ENCODE assay signal across 8 cellular contexts in genomic region chr15:77910030-77910911, GRCh38.
DNase-seq lines count a peak whose midpoint lies in the region; ATAC-seq and TF ChIP-seq lines count a peak whose summit lies in the region.
"Not testable (repeated sequence)": the region's sequence is repeated elsewhere in the genome, so short reads cannot be mapped to it uniquely, and the experiment has no call there.

No MANE protein-coding gene starts in this region.

- peak overlapping the region; percentile 79 for H3K4me3 Mint-ChIP-seq in activated CD8-positive, alpha-beta T cell treated with anti-CD3 and anti-CD28 coated beads for 36 hours
- H3K4me3 Mint-ChIP-seq in stimulated activated naive CD8-positive, alpha-beta T cell treated with anti-CD3 and anti-CD28 coated beads, Interleukin-15, amount 100 ng/mL, for 72 hours, result peak overlapping the region; percentile 59 to 61

- H3K27me3 ChIP-seq in DOHH2 (ENCODE audit: control insufficient read depth, low read length), result not testable (repeated sequence)

- H3K9me2 ChIP-seq in DOHH2 (replicated peaks; ENCODE audit: control insufficient read depth, low read length); OCI-LY7 (ENCODE audit: insufficient read depth, low read length): not testable (repeated sequence)

- not testable (repeated sequence) for H4K20me1 ChIP-seq in DOHH2 (ENCODE audit: control insufficient read depth, insufficient read depth, low read depth, low read length); OCI-LY7 (ENCODE audit: insufficient read depth, low read length)

- peak; percentile 91 for TF ChIP-seq CTCF in DOHH2 (IDR thresholded peaks at IDR 0.05; ENCODE audit: low read depth, low read length, poor library complexity, severe bottlenecking)
- peak; percentile 88 for TF ChIP-seq CTCF in OCI-LY7 (conservative IDR thresholded peaks at IDR 0.05; ENCODE audit: low read length)
- peak; percentile 74 for TF ChIP-seq CTCF in activated CD8-positive, alpha-beta T cell treated with anti-CD3 and anti-CD28 coated beads for 36 hours (IDR thresholded peaks at IDR 0.05)

- H3K4me2 ChIP-seq in DOHH2 (ENCODE audit: low read length), result peak overlapping the region; percentile 86
- H3K4me2 ChIP-seq in OCI-LY7 (ENCODE audit: low read length), result peak overlapping the region; percentile 77

- TF ChIP-seq EP300 in Ishikawa (IDR thresholded peaks at IDR 0.05; ENCODE audit: borderline replicate concordance), result not testable (repeated sequence)

- not testable (repeated sequence) for H3K36me3 ChIP-seq in DOHH2 (ENCODE audit: control insufficient read depth, low read length); OCI-LY7 (ENCODE audit: insufficient read depth, low read length)

- peak; percentile 82 for ATAC-seq in activated CD8-positive, alpha-beta T cell treated with anti-CD3 and anti-CD28 coated beads for 36 hours
- peak; percentile 85 for ATAC-seq in stimulated activated naive CD8-positive, alpha-beta T cell treated with anti-CD3 and anti-CD28 coated beads, Interleukin-15, amount 100 ng/mL, for 72 hours

- H3K4me1 ChIP-seq in DOHH2 (ENCODE audit: control insufficient read depth, low read length); OCI-LY7 (ENCODE audit: insufficient read depth, low read length, poor library complexity, severe bottlenecking): not testable (repeated sequence)

- H3K79me2 ChIP-seq in DOHH2 (ENCODE audit: control insufficient read depth, low read length); OCI-LY7 (ENCODE audit: insufficient read depth, low read depth, low read length): not testable (repeated sequence)

- peak overlapping the region; percentile 75 for H3K27ac Mint-ChIP-seq in activated CD8-positive, alpha-beta T cell treated with anti-CD3 and anti-CD28 coated beads for 36 hours
- H3K27ac Mint-ChIP-seq in stimulated activated naive CD8-positive, alpha-beta T cell treated with anti-CD3 and anti-CD28 coated beads, Interleukin-15, amount 100 ng/mL, for 72 hours, result peak overlapping the region in 1 of 2 donors; percentile 15

- not testable (repeated sequence) for H3K27me3 Mint-ChIP-seq in activated CD8-positive, alpha-beta T cell treated with anti-CD3 and anti-CD28 coated beads for 36 hours
- H3K27me3 Mint-ChIP-seq in stimulated activated naive CD8-positive, alpha-beta T cell treated with anti-CD3 and anti-CD28 coated beads, Interleukin-15, amount 100 ng/mL, for 72 hours, result peaks cover 20% of the 10 kb centered on the region

- CTCF ChIA-PET in OCI-LY7 (lab: Charles Lee; ENCODE audit: unreplicated experiment), result interaction anchor here (1.0 to 1.1 kb wide), 2 partner anchors 44 to 57 kb away, joined by 3 to 5 read pairs; no protein-coding TSS in a partner anchor
- CTCF ChIA-PET in activated CD8-positive, alpha-beta T cell treated with anti-CD3 and anti-CD28 coated beads for 36 hours (lab: Charles Lee), result interaction anchor here (0.6 to 3.9 kb wide), 14 partner anchors 10 to 1434 kb away, joined by 3 to 14 read pairs (median 4); no protein-coding TSS in a partner anchor

- H3K27ac ChIP-seq in DOHH2 (ENCODE audit: low read depth, low read length); OCI-LY7 (ENCODE audit: low read depth, low read length, poor library complexity, severe bottlenecking): not testable (repeated sequence)

- DNase-seq in OCI-LY7 (ENCODE audit: low spot score) (peak; percentile 84), cerebellum (ENCODE audit: low spot score) (peak; percentile 46), posterior cingulate gyrus (peak in 9 of 10 donors; percentile 46 to 95 (median 62))
- DNase-seq in activated CD8-positive, alpha-beta T cell treated with anti-CD3 and anti-CD28 coated beads for 36 hours, result peak; percentile 91
- peak; percentile 80 to 84 for DNase-seq in stimulated activated naive CD8-positive, alpha-beta T cell treated with anti-CD3 and anti-CD28 coated beads, Interleukin-15, amount 100 ng/mL, for 72 hours

- intact Hi-C loops in OCI-LY7 (cut with micrococcal nuclease; ENCODE audit: unreplicated experiment), result loop anchor here (1.0 to 2.0 kb wide), 2 partner anchors 45 to 198 kb away; no protein-coding TSS in a partner anchor
- intact Hi-C loops in activated CD8-positive, alpha-beta T cell treated with anti-CD3 and anti-CD28 coated beads for 36 hours (cut with micrococcal nuclease); posterior cingulate gyrus (cut with DNase I): not testable (repeated sequence)

- H3F3A ChIP-seq in DOHH2 (ENCODE audit: control insufficient read depth, insufficient read depth), result not testable (repeated sequence)

- BruUV-seq in OCI-LY7 (replicated peaks; lab: Mats Ljungman, UMichigan), result not testable (repeated sequence)

- not testable (repeated sequence) for H3K4me1 Mint-ChIP-seq in activated CD8-positive, alpha-beta T cell treated with anti-CD3 and anti-CD28 coated beads for 36 hours (ENCODE audit: low read depth); stimulated activated naive CD8-positive, alpha-beta T cell treated with anti-CD3 and anti-CD28 coated beads, Interleukin-15, amount 100 ng/mL, for 72 hours

- H3K4me3 ChIP-seq in DOHH2 (ENCODE audit: low read length) (peak overlapping the region; percentile 69), OCI-LY7 (ENCODE audit: low read depth, low read length, poor library complexity, severe bottlenecking) (peak overlapping the region; percentile 62), iPS-11a (ENCODE audit: low read depth, low read length) (peak overlapping the region; percentile 22)

- POLR2A ChIA-PET in OCI-LY7 (lab: Charles Lee); activated CD8-positive, alpha-beta T cell treated with anti-CD3 and anti-CD28 coated beads for 36 hours (lab: Charles Lee): not testable (repeated sequence)

- peak overlapping the region; percentile 95 for H2AFZ ChIP-seq in OCI-LY7 (ENCODE audit: low read length)

- TF ChIP-seq RAD21 in Ishikawa (IDR thresholded peaks at IDR 0.05; ENCODE audit: low read depth), result peak; percentile 22; the same call in 1 of the 2 replicates

- H3K9me3 ChIP-seq in DOHH2 (ENCODE audit: control insufficient read depth, insufficient read depth, low read length); OCI-LY7 (ENCODE audit: low read length): not testable (repeated sequence)

- H3K9me3 Mint-ChIP-seq in activated CD8-positive, alpha-beta T cell treated with anti-CD3 and anti-CD28 coated beads for 36 hours; stimulated activated naive CD8-positive, alpha-beta T cell treated with anti-CD3 and anti-CD28 coated beads, Interleukin-15, amount 100 ng/mL, for 72 hours: not testable (repeated sequence)

- H3K36me3 Mint-ChIP-seq in activated CD8-positive, alpha-beta T cell treated with anti-CD3 and anti-CD28 coated beads for 36 hours (ENCODE audit: low read depth), result not testable (repeated sequence)

TF ChIP-seq in Ishikawa, 13 proteins besides CTCF, POLR2A, EP300 and RAD21:
- TF ChIP-seq YY1 (IDR thresholded peaks at IDR 0.05; ENCODE audit: low read depth), result peak; percentile 54; the same call in 1 of the 2 replicates
